16 cellular contexts compared by ENCODE assay signal in the genomic region with DNA sequence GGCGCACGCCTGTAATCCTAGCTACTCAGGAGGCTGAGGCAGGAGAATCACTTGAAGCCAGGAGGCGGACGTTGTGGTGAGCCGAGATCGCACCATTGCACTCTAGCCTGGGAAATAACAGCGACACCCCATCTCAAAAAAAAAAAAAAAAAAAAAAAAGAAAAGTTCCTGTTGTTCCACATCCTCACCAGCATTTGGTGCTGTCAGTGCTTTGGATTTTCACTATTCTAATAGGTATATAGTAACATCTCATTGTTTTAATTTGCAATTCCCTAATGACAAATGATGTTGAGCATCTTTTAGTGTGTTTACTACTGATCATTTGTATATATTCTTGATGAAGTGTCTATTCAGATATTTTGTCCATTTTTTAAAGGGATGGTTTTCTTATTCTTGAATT. TPM values are rescaled to one million over a fixed set of nuclear protein-coding genes. Genes with fewer than 3 reads are reported as not detected.
DNase-seq lines count a peak whose midpoint lies in the region; ATAC-seq and TF ChIP-seq lines count a peak whose summit lies in the region.
"Had no signal": no experiment of that assay in that cellular context is flagged by ENCODE, and none has a peak within 500 bp of the region (broad histone marks: within the 10 kb centered on the region; RNA-seq: fewer than 3 reads in every experiment).

No MANE protein-coding gene starts in this region.

- H3K4me1 ChIP-seq in SK-N-SH (ENCODE audit: control insufficient read depth in 1 of 2, insufficient read depth in 2 of 2, low read depth in 1 of 2, low read length in 1 of 2), result peaks cover 0 to 4% of the 10 kb centered on the region in 2 experiments; a peak in 1 of 4 replicates
- H3K4me1 ChIP-seq in PC-3 (ENCODE audit: insufficient read depth, low read length), result no peaks in the 10 kb centered on the region
- H3K4me1 ChIP-seq in endodermal cell (ENCODE audit: control insufficient read depth, insufficient read depth, low read length), result no peaks in the 10 kb centered on the region
- H3K4me1 ChIP-seq: BLaER1, Caco-2 had no signal

- H3K9ac ChIP-seq in SK-N-SH (no peak overlapping the region), PC-3 (ENCODE audit: low read length) (no peak overlapping the region), endodermal cell (ENCODE audit: extremely low read depth, low read length, poor library complexity, severe bottlenecking) (no peak overlapping the region)
- H3K9ac ChIP-seq: BLaER1 had no signal

- H3K36me3 ChIP-seq in SK-N-SH (replicated peaks in 1 of 2; ENCODE audit: control insufficient read depth in 1 of 2, insufficient read depth in 2 of 2, low read length in 1 of 2) (peaks cover 22 to 56% of the 10 kb centered on the region in 2 experiments), PC-3 (ENCODE audit: low read depth, low read length) (peaks cover 28% of the 10 kb centered on the region), endodermal cell (ENCODE audit: control insufficient read depth, insufficient read depth, low read length) (peaks cover 51% of the 10 kb centered on the region)

- CTCF ChIA-PET in SK-N-SH (lab: Yijun Ruan, JAX), result interaction anchor here (1.3 kb wide), 1 partner anchor 204 kb away, joined by 4 read pairs; no protein-coding TSS in a partner anchor
- CTCF ChIA-PET in PC-3 (lab: Charles Lee), result interaction anchor here (0.7 kb wide), 1 partner anchor 407 kb away, joined by 4 read pairs; no protein-coding TSS in a partner anchor

- TSS peak; percentile 16 for BruUV-seq in PC-3 (replicated peaks; lab: Mats Ljungman, UMichigan)

- H3K27ac Mint-ChIP-seq in endodermal cell, result no peak overlapping the region

- H3K36me3 Mint-ChIP-seq in endodermal cell (ENCODE audit: low read depth), result peaks cover 61% of the 10 kb centered on the region

- TF ChIP-seq EP300 in SK-N-SH (IDR thresholded peaks at IDR 0.05; ENCODE audit: borderline replicate concordance in 1 of 2, low read depth in 1 of 2, low read length in 1 of 2), result no peak

- H2AFZ ChIP-seq in SK-N-SH (ENCODE audit: low read depth) (no peak overlapping the region), PC-3 (ENCODE audit: low read length) (no peak overlapping the region)

- TF ChIP-seq RAD21 in SK-N-SH (IDR thresholded peaks at IDR 0.05; ENCODE audit: low read length), result no peak

- H3K4me3 Mint-ChIP-seq in endodermal cell, result no peak overlapping the region
- H3K4me3 Mint-ChIP-seq: CD8-positive, alpha-beta memory T cell had no signal

- no peaks in the 10 kb centered on the region for H3K9me3 ChIP-seq in SK-N-SH
- H3K9me3 ChIP-seq in PC-3 (ENCODE audit: low read length), result no peaks in the 10 kb centered on the region
- no peaks in the 10 kb centered on the region for H3K9me3 ChIP-seq in endodermal cell (ENCODE audit: control insufficient read depth, low read length)
- H3K9me3 ChIP-seq: BLaER1, Caco-2 had no signal

- no peaks in the 10 kb centered on the region for H3K27me3 Mint-ChIP-seq in endodermal cell (ENCODE audit: insufficient read depth)
- H3K27me3 Mint-ChIP-seq: CD8-positive, alpha-beta memory T cell had no signal

- peaks cover 2% of the 10 kb centered on the region for H3K9me3 Mint-ChIP-seq in endodermal cell
- H3K9me3 Mint-ChIP-seq: CD8-positive, alpha-beta memory T cell had no signal

- ATAC-seq in SK-N-SH treated with all-trans-retinoic acid at 6 μM for 48 hours, result no peak
- no peak for ATAC-seq in PC-3

- H3K9me2 ChIP-seq in SK-N-SH (no peaks in the 10 kb centered on the region), PC-3 (replicated peaks; ENCODE audit: low read length) (no peaks in the 10 kb centered on the region)

- H3K4me2 ChIP-seq in SK-N-SH (no peak overlapping the region), PC-3 (ENCODE audit: low read length) (no peak overlapping the region)
- H3K4me2 ChIP-seq: BLaER1 had no signal

- peaks cover 6% of the 10 kb centered on the region for H3K4me1 Mint-ChIP-seq in endodermal cell

- DNase-seq in SK-N-SH (no peak), PC-3 (no peak), endodermal cell (no peak), NCI-H748 treated with DMSO at 0.1 percent for 48 hours (lab: John Stamatoyannopoulos, UW) (no peak), NCI-H446 (lab: John Stamatoyannopoulos, UW) (no peak), NOMO-1 treated with dmso at 0.1 percent for 144 hours (lab: John Stamatoyannopoulos, UW; ENCODE audit: unreplicated experiment) (no peak)
- DNase-seq: AML-193; Caco-2; CD8-positive, alpha-beta memory T cell; DND-41; GF-D8; HCEC 1CT; IMR-90 had no signal

- H3K79me2 ChIP-seq in SK-N-SH (ENCODE audit: insufficient read depth), result peaks cover 10% of the 10 kb centered on the region; the same call in 1 of the 2 replicates
- H3K79me2 ChIP-seq in PC-3 (ENCODE audit: low read length), result no peaks in the 10 kb centered on the region

- POLR2A ChIA-PET in SK-N-SH (lab: Yijun Ruan, JAX), result no interaction called here
- POLR2A ChIA-PET in PC-3 (lab: Charles Lee; ENCODE audit: unreplicated experiment), result interaction anchor here (0.7 kb wide), 1 partner anchor 106 kb away, joined by 4 read pairs; no protein-coding TSS in a partner anchor

- H4K20me1 ChIP-seq in SK-N-SH (ENCODE audit: insufficient read depth), result no peaks in the 10 kb centered on the region
- no peaks in the 10 kb centered on the region for H4K20me1 ChIP-seq in PC-3 (ENCODE audit: low read length)

- WGBS in SK-N-SH (ENCODE audit: low lambda C conversion rate), result 98% methylated on average over 7 of the region's 7 CpGs
- WGBS in endodermal cell (ENCODE audit: insufficient coverage in 1 of 2, insufficient read length in 1 of 2), 2 experiments, result 98% methylated on average over 6 of the region's 7 CpGs

- H3K4me3 ChIP-seq in SK-N-SH (ENCODE audit: low read depth in 2 of 2, low read length in 1 of 2) (no peak overlapping the region), PC-3 (ENCODE audit: low read length) (no peak overlapping the region), endodermal cell (ENCODE audit: low read length) (no peak overlapping the region)
- H3K4me3 ChIP-seq: BLaER1 had no signal

- intact Hi-C loops in PC-3 (cut with micrococcal nuclease), result no loop called here

- H3K27me3 ChIP-seq in SK-N-SH (ENCODE audit: insufficient read depth) (no peaks in the 10 kb centered on the region), PC-3 (ENCODE audit: low read length) (no peaks in the 10 kb centered on the region), endodermal cell (ENCODE audit: control insufficient read depth, insufficient read depth, low read length, poor library complexity, severe bottlenecking) (no peaks in the 10 kb centered on the region)
- H3K27me3 ChIP-seq: BLaER1 had no signal

- H3K27ac ChIP-seq in SK-N-SH (ENCODE audit: low read depth in 2 of 2, low read length in 1 of 2) (no peak overlapping the region), PC-3 (ENCODE audit: low read length) (no peak overlapping the region), endodermal cell (ENCODE audit: low read depth, low read length) (no peak overlapping the region)
- H3K27ac ChIP-seq: 22Rv1, BLaER1 had no signal

- no peaks in the 10 kb centered on the region for H3F3A ChIP-seq in SK-N-SH (replicated peaks; ENCODE audit: insufficient read depth)
- no peaks in the 10 kb centered on the region for H3F3A ChIP-seq in PC-3 (ENCODE audit: low read length, unreplicated experiment)

- TF ChIP-seq CTCF in SK-N-SH (IDR thresholded peaks at IDR 0.05) (0 out of 2 replicates have a peak, but pooled peaks have one; percentile 9), PC-3 (conservative IDR thresholded peaks at IDR 0.05; ENCODE audit: low read depth, low read length) (no peak; the same call in 1 of the 2 replicates), endodermal cell (conservative IDR thresholded peaks at IDR 0.05) (peak; percentile 27)

TF ChIP-seq in SK-N-SH, 30 proteins besides CTCF, POLR2A, EP300 and RAD21:
- TF ChIP-seq, protein P1, sequence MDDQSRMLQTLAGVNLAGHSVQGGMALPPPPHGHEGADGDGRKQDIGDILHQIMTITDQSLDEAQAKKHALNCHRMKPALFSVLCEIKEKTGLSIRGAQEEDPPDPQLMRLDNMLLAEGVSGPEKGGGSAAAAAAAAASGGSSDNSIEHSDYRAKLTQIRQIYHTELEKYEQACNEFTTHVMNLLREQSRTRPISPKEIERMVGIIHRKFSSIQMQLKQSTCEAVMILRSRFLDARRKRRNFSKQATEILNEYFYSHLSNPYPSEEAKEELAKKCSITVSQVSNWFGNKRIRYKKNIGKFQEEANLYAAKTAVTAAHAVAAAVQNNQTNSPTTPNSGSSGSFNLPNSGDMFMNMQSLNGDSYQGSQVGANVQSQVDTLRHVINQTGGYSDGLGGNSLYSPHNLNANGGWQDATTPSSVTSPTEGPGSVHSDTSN (IDR thresholded peaks at IDR 0.05), result no peak
- TF ChIP-seq TCF12 (IDR thresholded peaks at IDR 0.05) (no peak), FOXJ3 (CRISPR knock-in tag; IDR thresholded peaks at IDR 0.05) (no peak), RXRA (IDR thresholded peaks at IDR 0.05; ENCODE audit: borderline replicate concordance, low read depth) (no peak)

TF ChIP-seq in SK-N-SH treated with all-trans-retinoic acid at 6 μM for 48 hours, 23 proteins besides CTCF, POLR2A, EP300 and RAD21 (continues in another document):
- no peak for TF ChIP-seq ESRRG (CRISPR knock-in tag; IDR thresholded peaks at IDR 0.05)
- TF ChIP-seq, protein P2, sequence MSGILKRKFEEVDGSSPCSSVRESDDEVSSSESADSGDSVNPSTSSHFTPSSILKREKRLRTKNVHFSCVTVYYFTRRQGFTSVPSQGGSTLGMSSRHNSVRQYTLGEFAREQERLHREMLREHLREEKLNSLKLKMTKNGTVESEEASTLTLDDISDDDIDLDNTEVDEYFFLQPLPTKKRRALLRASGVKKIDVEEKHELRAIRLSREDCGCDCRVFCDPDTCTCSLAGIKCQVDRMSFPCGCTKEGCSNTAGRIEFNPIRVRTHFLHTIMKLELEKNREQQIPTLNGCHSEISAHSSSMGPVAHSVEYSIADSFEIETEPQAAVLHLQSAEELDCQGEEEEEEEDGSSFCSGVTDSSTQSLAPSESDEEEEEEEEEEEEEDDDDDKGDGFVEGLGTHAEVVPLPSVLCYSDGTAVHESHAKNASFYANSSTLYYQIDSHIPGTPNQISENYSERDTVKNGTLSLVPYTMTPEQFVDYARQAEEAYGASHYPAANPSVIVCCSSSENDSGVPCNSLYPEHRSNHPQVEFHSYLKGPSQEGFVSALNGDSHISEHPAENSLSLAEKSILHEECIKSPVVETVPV (CRISPR knock-in tag; IDR thresholded peaks at IDR 0.05), result no peak

RNA-seq across cellular contexts. Expression of a gene that starts 24.6 kb away (rescaled TPM):
- 3.7 and 5.0 TPM in 2 replicates for polyA plus RNA-seq in SK-N-SH (2012; rRNA removed)
- polyA plus RNA-seq in SK-N-SH (2012; cell fraction: cytosol; rRNA removed), result 4.7 and 4.9 TPM in 2 replicates
- polyA plus RNA-seq in SK-N-SH (2012; cell fraction: nucleus; rRNA removed), result 3.5 and 8.6 TPM in 2 replicates
- 18.3 and 22.6 TPM in 2 replicates for total RNA-seq in PC-3 (2014; rRNA removed)
- 10 to 100 TPM; 30.3 to 30.9 TPM for total RNA-seq in endodermal cell
- 14.4 TPM for polyA plus RNA-seq in endodermal cell (2013, experiment 1 of 2)
- 14.5 TPM for polyA plus RNA-seq in endodermal cell (2013, experiment 2 of 2)

RNA-seq across cellular contexts. Expression of a gene that starts 52.1 kb away (rescaled TPM):
- 3.3 and 4.3 TPM in 2 replicates for polyA plus RNA-seq in SK-N-SH (2012; rRNA removed)
- polyA plus RNA-seq in SK-N-SH (2012; cell fraction: cytosol; rRNA removed), result 3.7 and 3.8 TPM in 2 replicates
- polyA plus RNA-seq in SK-N-SH (2012; cell fraction: nucleus; rRNA removed), result 15.0 and 16.8 TPM in 2 replicates
- total RNA-seq in PC-3 (2014; rRNA removed) (19.6 and 31.6 TPM in 2 replicates), endodermal cell (10 to 100 TPM in 1 of 2 donors, 1 to 10 TPM in 1; 8.1 to 10.2 TPM)
- polyA plus RNA-seq in endodermal cell (2013, experiment 1 of 2), result 4.8 TPM
- polyA plus RNA-seq in endodermal cell (2013, experiment 2 of 2), result 4.4 TPM
